ENCODE assay signal across 1 cellular context in genomic region chr1:207073906-207074820, GRCh38.
TF ChIP-seq lines count a peak whose summit lies in the region.

No MANE protein-coding gene starts in this region.

TF ChIP-seq in IMR-90, 13 proteins besides CTCF, POLR2A, EP300 and RAD21:
- TF ChIP-seq CHD1 (IDR thresholded peaks at IDR 0.05; ENCODE audit: low read depth, low read length), result no peak
- TF ChIP-seq ELK1 (IDR thresholded peaks at IDR 0.05; ENCODE audit: borderline replicate concordance, low read depth, low read length), result no peak
- TF ChIP-seq SMC3 (IDR thresholded peaks at IDR 0.05; ENCODE audit: low read depth, low read length), result no peak
- TF ChIP-seq MXI1 (IDR thresholded peaks at IDR 0.05; ENCODE audit: borderline replicate concordance, low read depth, low read length), result no peak
- no peak for TF ChIP-seq RFX5 (IDR thresholded peaks at IDR 0.05; ENCODE audit: low read depth, low read length)
- TF ChIP-seq NFE2L2 (IDR thresholded peaks at IDR 0.05; ENCODE audit: low read depth, low read length), result no peak
- no peak for TF ChIP-seq MAZ (IDR thresholded peaks at IDR 0.05; ENCODE audit: borderline replicate concordance, low read depth, low read length)
- TF ChIP-seq MAFK (IDR thresholded peaks at IDR 0.05; ENCODE audit: low read depth, low read length), result no peak
- TF ChIP-seq USF2 (IDR thresholded peaks at IDR 0.05; ENCODE audit: low read depth, low read length), result no peak
- no peak for TF ChIP-seq FOS (IDR thresholded peaks at IDR 0.05; ENCODE audit: low read depth, low read length)
- no peak for TF ChIP-seq CEBPB (IDR thresholded peaks at IDR 0.05; ENCODE audit: low read depth, low read length)
- no peak for TF ChIP-seq RCOR1 (IDR thresholded peaks at IDR 0.05; ENCODE audit: insufficient replicate concordance, low read length)
- TF ChIP-seq BHLHE40 (IDR thresholded peaks at IDR 0.05; ENCODE audit: low read depth, low read length), result no peak
